ENCODE assay signal across 8 cellular contexts in the genomic region with DNA sequence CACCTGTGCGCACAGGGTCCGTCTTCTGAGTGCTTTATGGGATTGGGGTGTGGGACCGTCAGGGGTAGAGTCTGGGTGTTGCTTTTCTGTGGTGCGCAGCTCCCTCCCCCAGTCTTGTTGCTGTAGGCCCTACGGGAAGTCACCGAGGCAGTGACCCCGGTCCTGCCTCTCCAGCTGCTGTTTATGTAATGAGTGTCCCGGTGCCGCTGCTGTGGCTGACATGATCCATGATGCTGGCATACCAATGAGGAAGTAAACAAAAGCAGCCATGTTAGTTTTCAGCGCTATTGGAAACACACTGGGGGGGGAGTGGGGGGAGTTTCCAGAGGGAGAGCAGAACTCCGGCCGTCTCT. TPM values are rescaled to one million over a fixed set of nuclear protein-coding genes. Genes with fewer than 3 reads are reported as not detected.
DNase-seq lines count a peak whose midpoint lies in the region; TF ChIP-seq lines count a peak whose summit lies in the region.

No MANE protein-coding gene starts in this region.

- H3K27ac ChIP-seq in HL-60 (replicated peaks): peak overlapping the region; percentile 95
- peak overlapping the region; percentile 86 for H3K27ac ChIP-seq in SJSA1

- H3K27me3 ChIP-seq in BJ (ENCODE audit: control insufficient read depth, insufficient read depth, low read length) (no peaks in the 10 kb centered on the region), HL-60 (ENCODE audit: insufficient read depth, poor library complexity, severe bottlenecking) (no peaks in the 10 kb centered on the region), SJSA1 (replicated peaks) (no peaks in the 10 kb centered on the region)

- POLR2A ChIA-PET in BJ (lab: Charles Lee): interaction anchor here (0.6 to 1.4 kb wide), 2 partner anchors 30 to 109 kb away, joined by 3 to 11 read pairs; no protein-coding TSS in a partner anchor

- H3K9me3 ChIP-seq in SJSA1 (replicated peaks): no peaks in the 10 kb centered on the region

- CTCF ChIA-PET in BJ (lab: Yijun Ruan, JAX): interaction anchor here (0.8 to 3.5 kb wide), 13 partner anchors 11 to 143 kb away, joined by 3 to 24 read pairs (median 5); partner anchors contain the start of genes ACTR1A, ARL3 and SUFU

- peaks cover 45% of the 10 kb centered on the region for H3K4me1 ChIP-seq in SJSA1 (replicated peaks)

- no peak for DNase-seq in BJ (ENCODE audit: low read depth)
- DNase-seq in HL-60 (ENCODE audit: low read depth in 1 of 2, low spot score in 1 of 2): peak in 1 of 2 experiments; percentile 79
- DNase-seq in SJSA1 (ENCODE audit: low read depth in 1 of 2, low spot score in 2 of 2): peak; percentile 72 to 83
- DNase-seq in astrocyte of the hippocampus (ENCODE audit: low read depth, low spot score): peak; percentile 83
- peak in 42 of 51 donors; percentile 30 to 93 (median 71) for DNase-seq in hypothalamus (lab: John Stamatoyannopoulos, UW)
- DNase-seq in renal cortical epithelial cell (ENCODE audit: low read depth): peak; percentile 85
- DNase-seq in NCI-H1048 (lab: John Stamatoyannopoulos, UW): no peak
- DNase-seq in GM19240 (ENCODE audit: insufficient read length, low spot score): no peak

- H3K36me3 ChIP-seq in BJ (ENCODE audit: control insufficient read depth, insufficient read depth, low read length) (peaks cover 6% of the 10 kb centered on the region), SJSA1 (peaks cover 59% of the 10 kb centered on the region)

- H3K4me3 ChIP-seq in BJ (ENCODE audit: low read depth, low read length) (peak overlapping the region; percentile 87), HL-60 (replicated peaks; ENCODE audit: insufficient read depth, low read length) (peak overlapping the region; percentile 81), SJSA1 (peak overlapping the region; percentile 93)

- no peak for TF ChIP-seq CTCF in BJ (IDR thresholded peaks at IDR 0.05; ENCODE audit: insufficient read depth, low read depth, low read length)
- TF ChIP-seq CTCF in HL-60 (IDR thresholded peaks at IDR 0.05; ENCODE audit: insufficient read depth, low read length): no peak

RNA-seq across cellular contexts. Expression of gene TRIM8, which starts 1.1 kb away (rescaled TPM):
- polyA plus RNA-seq in BJ (2011; rRNA removed): 60.4 and 105 TPM in 2 replicates
- polyA minus RNA-seq in BJ (2011; rRNA and poly(A)+ RNA removed): 45.1 and 46.2 TPM in 2 replicates
- 77.2 and 93.3 TPM in 2 replicates for total RNA-seq in SJSA1 (2014; rRNA removed; shearing (Covaris generic))
- 47.2 and 146 TPM in 2 replicates for total RNA-seq in renal cortical epithelial cell

Comparison
In these comparisons a context has a peak if more than half of its experiments do, and no peak if none do; other contexts are left out.
1. DNase-seq: peak in SJSA1 (2 of 2), astrocyte of the hippocampus (single experiment), hypothalamus (42 of 51) and renal cortical epithelial cell (single experiment); none in BJ (single experiment), NCI-H1048 (single experiment) and GM19240 (single experiment).
2. Peak in every context shown above with its lines, with median percentiles within 50 percentile points of each other: H3K4me3 ChIP-seq.